In the genomic region with DNA sequence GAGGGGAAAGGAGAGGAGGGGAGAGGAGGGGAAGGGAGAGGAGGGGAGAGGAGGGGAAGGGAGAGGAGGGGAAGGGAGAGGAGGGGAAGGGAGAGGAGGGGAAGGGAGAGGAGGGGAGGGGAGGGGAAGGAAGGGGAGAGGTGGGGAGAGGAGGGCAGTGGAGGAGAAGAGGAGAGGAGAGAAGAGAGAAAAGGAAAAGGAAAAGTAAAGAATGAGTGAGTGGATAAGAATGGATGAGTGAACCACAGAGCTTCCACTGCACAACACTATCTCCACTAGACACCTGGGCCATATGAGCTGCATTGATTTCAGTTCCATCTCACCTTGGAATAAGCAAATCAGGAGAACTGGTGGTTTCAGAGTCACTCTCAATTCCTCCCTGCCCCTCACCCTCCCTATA, we compare ENCODE assay signal across 8 cellular contexts.
"Had no signal": no experiment of that assay in that cellular context is flagged by ENCODE, and none has a peak within 500 bp of the region (broad histone marks: within the 10 kb centered on the region; RNA-seq: fewer than 3 reads in every experiment).

No MANE protein-coding gene starts in this region.

- DNase-seq: GDM1, GF-D8 had no signal

- H3K4me3 ChIP-seq: GM12878 had no signal

- FAIRE-seq: G401.6, GM12878, GM12891, GM12892, GM18507, GM19239 had no signal

- ATAC-seq: GM12878 had no signal
